10 cellular contexts compared by ENCODE assay signal in the genomic region with DNA sequence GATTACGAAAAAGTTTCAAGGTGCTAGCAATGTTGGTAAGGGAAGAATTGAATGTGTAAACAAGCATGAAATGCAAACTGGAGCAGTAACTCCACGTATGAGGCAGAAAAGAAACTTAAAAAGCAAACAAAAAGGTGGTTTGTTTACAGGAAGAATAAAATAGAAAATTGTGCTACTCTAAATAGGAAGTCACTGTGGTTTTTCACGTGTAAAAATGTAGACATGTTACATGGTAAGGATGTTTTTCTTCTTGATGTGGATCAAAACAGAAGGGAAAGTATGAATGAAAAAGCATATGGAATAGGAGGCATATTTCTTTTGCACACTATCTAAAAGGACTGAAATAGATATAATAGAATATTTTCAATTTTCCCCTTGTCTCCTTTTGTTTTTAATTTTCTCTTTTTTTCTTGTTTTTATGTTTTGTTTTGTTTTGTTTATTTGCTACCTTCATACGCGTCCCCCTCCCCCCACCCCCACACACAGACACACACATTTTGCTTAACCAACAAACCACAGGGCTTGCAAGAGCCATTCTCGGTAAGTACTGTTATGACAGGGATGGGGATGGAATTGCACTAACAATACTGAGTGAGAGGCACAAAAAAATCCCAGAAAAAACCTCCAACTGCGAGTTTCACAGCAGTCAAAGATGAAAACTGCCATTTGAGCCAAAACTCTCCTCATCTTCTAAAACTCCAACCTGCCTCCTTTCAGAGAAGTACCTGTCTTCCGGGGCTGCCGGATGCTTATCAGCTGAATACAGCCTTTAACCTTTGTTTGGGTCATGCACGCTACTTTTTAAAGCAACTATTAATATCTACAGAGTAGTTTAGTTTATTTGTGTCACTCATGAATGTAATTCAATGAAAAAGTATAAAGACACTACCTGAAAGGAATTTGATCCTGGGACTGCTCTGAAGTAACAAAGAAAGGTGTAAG.
DNase-seq lines count a peak whose midpoint lies in the region; ATAC-seq and TF ChIP-seq lines count a peak whose summit lies in the region.
"Had no signal": no experiment of that assay in that cellular context is flagged by ENCODE, and none has a peak within 500 bp of the region (broad histone marks: within the 10 kb centered on the region; RNA-seq: fewer than 3 reads in every experiment).

No MANE protein-coding gene starts in this region.

- no peak for TF ChIP-seq CTCF in osteoblast (IDR thresholded peaks at IDR 0.05; ENCODE audit: extremely low read depth, low read depth, low read length)

- no peak overlapping the region for H3K4me3 Mint-ChIP-seq in activated CD4-positive, alpha-beta T cell treated with anti-CD3 and anti-CD28 coated beads for 36 hours

- H3K9me3 ChIP-seq in osteoblast (ENCODE audit: low read depth, low read length) = no peaks in the 10 kb centered on the region

- intact Hi-C loops in activated CD4-positive, alpha-beta T cell treated with anti-CD3 and anti-CD28 coated beads for 36 hours (cut with DNase I, micrococcal nuclease) = no loop called here

- no peaks in the 10 kb centered on the region for H3K27me3 ChIP-seq in osteoblast (ENCODE audit: insufficient read depth, low read length)

- H3K27ac ChIP-seq in osteoblast (ENCODE audit: low read depth, low read length) = no peak overlapping the region

- peak overlapping the region; percentile 80 for H3K4me2 ChIP-seq in osteoblast (ENCODE audit: insufficient read depth, low read length)

- no peaks in the 10 kb centered on the region for H3K36me3 Mint-ChIP-seq in activated CD4-positive, alpha-beta T cell treated with anti-CD3 and anti-CD28 coated beads for 36 hours (ENCODE audit: low read depth)

- no peak for DNase-seq in activated CD4-positive, alpha-beta T cell treated with anti-CD3 and anti-CD28 coated beads for 36 hours
- DNase-seq in activated CD4-positive, alpha-beta T cell treated with anti-CD3 and anti-CD28 coated beads, Interleukin-2, amount 50 U/mL, for 1 hour = no peak
- DNase-seq in osteoblast (ENCODE audit: insufficient read length, low spot score, missing footprints) = no peak
- no peak for DNase-seq in stimulated activated CD4-positive, alpha-beta T cell treated with anti-CD3 and anti-CD28 coated beads, Interleukin-4, amount 100 ng/mL, for 24 hours
- DNase-seq in NCI-H2081 treated with DMSO at 0.1 percent for 48 hours (lab: John Stamatoyannopoulos, UW) = no peak
- no peak for DNase-seq in hippocampal formation (lab: John Stamatoyannopoulos, UW)
- DNase-seq: activated effector memory CD4-positive, alpha-beta T cell treated with Interleukin-2 at 50 U/mL for 16 hours; NCI-H226 had no signal

- H3K79me2 ChIP-seq in osteoblast (ENCODE audit: insufficient read depth, low read length) = no peaks in the 10 kb centered on the region

- H3K36me3 ChIP-seq in osteoblast (ENCODE audit: insufficient read depth, low read length) = no peaks in the 10 kb centered on the region

- peak; percentile 60 for ATAC-seq in activated CD4-positive, alpha-beta T cell treated with anti-CD3 and anti-CD28 coated beads for 36 hours
- peak; percentile 82 for ATAC-seq in GM21825 (IDR thresholded peaks at IDR 0.05; ENCODE audit: unreplicated experiment)
- ATAC-seq in HG03571 (IDR thresholded peaks at IDR 0.05; ENCODE audit: unreplicated experiment) = peak; percentile 61

- peak overlapping the region; percentile 85 for H2AFZ ChIP-seq in osteoblast (ENCODE audit: low read length)

- H3K4me1 ChIP-seq in osteoblast (ENCODE audit: insufficient read depth, low read length) = peaks cover 16% of the 10 kb centered on the region

- H3K4me3 ChIP-seq in osteoblast (ENCODE audit: insufficient read depth, low read length) = peak overlapping the region; percentile 57

- no peak overlapping the region for H3K27ac Mint-ChIP-seq in activated CD4-positive, alpha-beta T cell treated with anti-CD3 and anti-CD28 coated beads for 36 hours

- peaks cover 11% of the 10 kb centered on the region for H3K4me1 Mint-ChIP-seq in activated CD4-positive, alpha-beta T cell treated with anti-CD3 and anti-CD28 coated beads for 36 hours

- H3K9me3 Mint-ChIP-seq in activated CD4-positive, alpha-beta T cell treated with anti-CD3 and anti-CD28 coated beads for 36 hours (ENCODE audit: low read depth) = no peaks in the 10 kb centered on the region

- no peaks in the 10 kb centered on the region for H4K20me1 ChIP-seq in osteoblast (ENCODE audit: insufficient read depth, low read length)

- H3K27me3 Mint-ChIP-seq in activated CD4-positive, alpha-beta T cell treated with anti-CD3 and anti-CD28 coated beads for 36 hours = no peaks in the 10 kb centered on the region

- POLR2A ChIA-PET in activated CD4-positive, alpha-beta T cell treated with anti-CD3 and anti-CD28 coated beads for 36 hours (lab: Charles Lee) = no interaction called here

- CTCF ChIA-PET in activated CD4-positive, alpha-beta T cell treated with anti-CD3 and anti-CD28 coated beads for 36 hours (lab: Charles Lee) = no interaction called here
